ENCODE assay signal across 1 cellular context in genomic region chr2:14632133-14632936, GRCh38.
TF ChIP-seq lines count a peak whose summit lies in the region.

Gene LRATD1 (plus strand): TSS chr2:14632717. CDS start chr2:14633980, 1,263 bp downstream.

TF ChIP-seq in GM23338, 12 proteins besides CTCF, POLR2A, EP300 and RAD21 (continued from another document):
- TF ChIP-seq REST (IDR thresholded peaks at IDR 0.05; ENCODE audit: unreplicated experiment) (no peak), CREB1 (CRISPR knock-in tag; IDR thresholded peaks at IDR 0.05; ENCODE audit: low read depth) (no peak), EZH2 (IDR thresholded peaks at IDR 0.05; ENCODE audit: low read depth, unreplicated experiment) (peak; percentile 23), ZNF114 (CRISPR knock-in tag; IDR thresholded peaks at IDR 0.05) (no peak)
